Comparison of ENCODE assay signal across 11 cellular contexts in the genomic region with DNA sequence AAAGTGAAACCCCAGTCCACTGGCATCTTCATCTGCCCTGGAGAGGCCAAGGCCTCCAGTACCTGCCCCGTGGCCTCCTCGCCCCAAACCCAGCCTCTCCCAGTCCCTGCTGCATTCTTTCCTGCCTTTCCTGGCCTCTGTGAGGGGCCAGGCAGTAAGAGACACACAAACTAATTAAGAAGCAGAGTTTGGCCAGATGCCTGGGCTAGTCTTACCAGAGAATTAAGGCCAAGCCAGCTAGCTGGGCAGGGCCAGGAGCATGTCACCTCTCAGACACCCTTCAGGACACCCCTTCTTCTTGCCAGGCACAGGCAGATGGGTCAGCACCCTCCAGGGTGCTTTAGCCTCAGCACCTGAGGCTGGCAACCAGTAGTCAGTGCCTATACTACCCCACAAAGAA. TPM values are rescaled to one million over a fixed set of nuclear protein-coding genes. Genes with fewer than 3 reads are reported as not detected.
DNase-seq lines count a peak whose midpoint lies in the region; ATAC-seq and TF ChIP-seq lines count a peak whose summit lies in the region.
"Had no signal": no experiment of that assay in that cellular context is flagged by ENCODE, and none has a peak within 500 bp of the region (broad histone marks: within the 10 kb centered on the region; RNA-seq: fewer than 3 reads in every experiment).

No MANE protein-coding gene starts in this region.

- H3K27me3 Mint-ChIP-seq in activated T-helper 17 cell treated with anti-CD3 and anti-CD28 coated beads, Interleukin-2, amount 50 U/mL, for 72 hours: peaks cover 35% of the 10 kb centered on the region
- H3K27me3 Mint-ChIP-seq in memory B cell: peaks cover 14% of the 10 kb centered on the region

- H3K27ac ChIP-seq in DND-41 (ENCODE audit: low read length): no peak overlapping the region
- H3K27ac ChIP-seq: VCaP had no signal

- no peaks in the 10 kb centered on the region for H3K79me2 ChIP-seq in DND-41 (ENCODE audit: insufficient read depth, low read length)

- no peaks in the 10 kb centered on the region for H3K36me3 ChIP-seq in DND-41 (ENCODE audit: insufficient read depth, low read length)

- H3K4me2 ChIP-seq in DND-41 (ENCODE audit: insufficient read depth, low read length): peak overlapping the region; percentile 89

- H3K9me3 ChIP-seq in DND-41 (ENCODE audit: insufficient read depth, low read length, severe bottlenecking): no peaks in the 10 kb centered on the region

- ATAC-seq in DND-41 (ENCODE audit: insufficient read depth, low read depth) (no peak), memory B cell (ENCODE audit: low read depth) (no peak), GM21786 (IDR thresholded peaks at IDR 0.05; ENCODE audit: unreplicated experiment) (no peak)
- no peak for ATAC-seq in activated T-helper 17 cell treated with anti-CD3 and anti-CD28 coated beads, Interleukin-2, amount 50 U/mL, for 72 hours (replicated peaks)

- peaks cover 32% of the 10 kb centered on the region for H4K20me1 ChIP-seq in DND-41 (ENCODE audit: insufficient read depth, low read length)

- DNase-seq in AG09309 (ENCODE audit: low read depth) (no peak), DND-41 (no peak), memory B cell (ENCODE audit: low spot score in 2 of 2) (no peak), NCI-H2196 treated with DMSO at 0.1 percent for 48 hours (lab: John Stamatoyannopoulos, UW; ENCODE audit: unreplicated experiment) (no peak), SKM-1 (lab: John Stamatoyannopoulos, UW; ENCODE audit: unreplicated experiment) (no peak)
- DNase-seq in NK-92 treated with Interleukin-12 subunit alpha and Interleukin-12 subunit beta, amount 100 ng/mL, for 24 hours (lab: John Stamatoyannopoulos, UW): no peak
- DNase-seq: NCI-H1694 treated with DMSO at 0.1 percent for 48 hours had no signal

- H3K4me3 Mint-ChIP-seq in activated T-helper 17 cell treated with anti-CD3 and anti-CD28 coated beads, Interleukin-2, amount 50 U/mL, for 72 hours: peak overlapping the region; percentile 78
- H3K4me3 Mint-ChIP-seq in memory B cell: peak overlapping the region; percentile 82

- H3K36me3 Mint-ChIP-seq in activated T-helper 17 cell treated with anti-CD3 and anti-CD28 coated beads, Interleukin-2, amount 50 U/mL, for 72 hours (ENCODE audit: low read depth): no peaks in the 10 kb centered on the region
- peaks cover 4% of the 10 kb centered on the region for H3K36me3 Mint-ChIP-seq in memory B cell

- H3K27me3 ChIP-seq in DND-41 (ENCODE audit: insufficient read depth, low read length, poor library complexity): peaks cover 60% of the 10 kb centered on the region

- H3K9ac ChIP-seq in DND-41 (ENCODE audit: low read depth, low read length): no peak overlapping the region

- H3K9me3 Mint-ChIP-seq in activated T-helper 17 cell treated with anti-CD3 and anti-CD28 coated beads, Interleukin-2, amount 50 U/mL, for 72 hours: no peaks in the 10 kb centered on the region
- no peaks in the 10 kb centered on the region for H3K9me3 Mint-ChIP-seq in memory B cell
- H3K9me3 Mint-ChIP-seq: endodermal cell had no signal

- H2AFZ ChIP-seq in DND-41 (ENCODE audit: low read depth, low read length): no peak overlapping the region

- peaks cover 10% of the 10 kb centered on the region for H3K4me1 Mint-ChIP-seq in activated T-helper 17 cell treated with anti-CD3 and anti-CD28 coated beads, Interleukin-2, amount 50 U/mL, for 72 hours
- H3K4me1 Mint-ChIP-seq in memory B cell: peaks cover 34% of the 10 kb centered on the region

- no peak overlapping the region for H3K27ac Mint-ChIP-seq in activated T-helper 17 cell treated with anti-CD3 and anti-CD28 coated beads, Interleukin-2, amount 50 U/mL, for 72 hours
- peak overlapping the region; percentile 24 for H3K27ac Mint-ChIP-seq in memory B cell
- H3K27ac Mint-ChIP-seq: endodermal cell had no signal

- TF ChIP-seq CTCF in AG09309 (IDR thresholded peaks at IDR 0.05; ENCODE audit: control insufficient read depth, insufficient read depth, low read depth, low read length, missing control alignments) (no peak), DND-41 (IDR thresholded peaks at IDR 0.05; ENCODE audit: borderline replicate concordance, extremely low read depth, low read length, poor library complexity, severe bottlenecking) (no peak)

- peaks cover 39% of the 10 kb centered on the region for H3K4me1 ChIP-seq in DND-41 (ENCODE audit: insufficient read depth, low read length)

- peak overlapping the region; percentile 72; the same call in 1 of the 2 replicates for H3K4me3 ChIP-seq in AG09309 (ENCODE audit: control insufficient read depth, low read depth, low read length)
- H3K4me3 ChIP-seq in DND-41 (ENCODE audit: low read depth in 1 of 2, low read length in 2 of 2): no peak overlapping the region; a peak in 1 of 4 replicates

RNA-seq across cellular contexts. Expression of gene MDGA1, which starts 2.4 kb away (rescaled TPM):
- 1 to 10 TPM in 1 of 2 donors, under 1 TPM in 1; 0.32 to 3.0 TPM for total RNA-seq in activated T-helper 17 cell treated with anti-CD3 and anti-CD28 coated beads, Interleukin-2, amount 50 U/mL, for 72 hours
